ENCODE assay signal across 10 cellular contexts in the genomic region with DNA sequence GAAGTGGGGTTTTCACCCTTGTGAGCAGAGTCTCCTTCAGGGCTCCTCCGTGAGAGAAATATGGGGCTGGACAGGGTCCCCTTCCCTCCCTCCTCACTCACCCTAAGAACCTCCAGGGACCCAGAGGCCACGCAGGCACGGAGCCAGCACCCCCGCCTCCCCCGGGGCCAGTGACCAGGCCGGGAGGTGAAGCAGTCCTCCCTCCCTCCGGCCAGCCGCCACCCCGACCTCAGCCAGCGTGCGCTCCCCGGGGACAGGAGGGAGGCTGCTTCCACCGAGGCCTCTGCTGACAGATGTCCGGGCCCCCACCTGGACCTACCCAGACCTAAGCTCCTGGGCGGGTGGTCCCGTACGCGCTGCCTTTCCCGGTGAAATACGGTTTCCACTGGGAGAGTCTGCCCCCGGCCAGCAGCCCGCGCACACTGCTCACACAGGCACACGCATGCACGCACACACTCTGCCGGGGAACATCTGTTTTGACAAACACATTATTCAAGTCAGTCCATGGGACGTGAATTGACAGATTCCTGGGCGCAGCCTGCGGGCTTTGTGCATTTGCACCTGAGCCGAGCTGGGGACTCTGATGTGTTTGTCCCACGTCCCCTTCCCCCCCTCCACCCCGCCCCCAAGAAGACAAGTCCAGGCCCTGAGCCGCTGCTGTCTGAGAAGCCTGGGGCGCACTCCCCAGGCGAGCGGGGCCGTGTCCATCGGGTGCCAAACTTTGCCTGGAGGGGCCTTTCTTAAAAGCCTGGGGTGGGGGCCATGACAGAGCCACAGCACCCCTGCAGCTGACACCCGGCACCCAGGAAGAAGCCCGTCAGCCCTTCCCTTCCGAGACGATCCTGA. TPM values are rescaled to one million over a fixed set of nuclear protein-coding genes. Genes with fewer than 3 reads are reported as not detected.
DNase-seq lines count a peak whose midpoint lies in the region; ATAC-seq and TF ChIP-seq lines count a peak whose summit lies in the region.
"Had no signal": no experiment of that assay in that cellular context is flagged by ENCODE, and none has a peak within 500 bp of the region (broad histone marks: within the 10 kb centered on the region; RNA-seq: fewer than 3 reads in every experiment).

No MANE protein-coding gene starts in this region.

- H3K9me3 Mint-ChIP-seq in activated CD4-positive, alpha-beta T cell treated with anti-CD3 and anti-CD28 coated beads, Interleukin-2, amount 10 ng/mL, durations not matched to agents 7 days and 5 days = no peaks in the 10 kb centered on the region
- H3K9me3 Mint-ChIP-seq in Caco-2 (ENCODE audit: unreplicated experiment) = no peaks in the 10 kb centered on the region

- H3K4me3 ChIP-seq in GM06990 (replicated peaks; ENCODE audit: low read depth, low read length) (peak overlapping the region; percentile 61), heart right ventricle (peak overlapping the region; percentile 15 to 50 (median 30)), psoas muscle (peak overlapping the region; percentile 46), Caco-2 (ENCODE audit: low read depth, low read length) (no peak overlapping the region)

- no peak for TF ChIP-seq CTCF in GM06990 (IDR thresholded peaks at IDR 0.05; ENCODE audit: insufficient read depth, low read length, poor library complexity, severe bottlenecking)
- TF ChIP-seq CTCF in heart right ventricle (IDR thresholded peaks at IDR 0.05) = no peak
- TF ChIP-seq CTCF in psoas muscle (IDR thresholded peaks at IDR 0.05) = no peak
- no peak for TF ChIP-seq CTCF in Caco-2 (IDR thresholded peaks at IDR 0.05; ENCODE audit: insufficient read depth in 1 of 2, low read depth in 1 of 2, low read length in 1 of 2, severe bottlenecking in 1 of 2, unreplicated experiment in 1 of 2)

- POLR2A ChIA-PET in activated CD4-positive, alpha-beta T cell treated with anti-CD3 and anti-CD28 coated beads, Interleukin-2, amount 10 ng/mL, durations not matched to agents 7 days and 5 days (lab: Charles Lee) = no interaction called here
- POLR2A ChIA-PET in Caco-2 (lab: Charles Lee) = no interaction called here

- 0 to 1% methylated on average over 41 to 42 of the region's 42 CpGs for WGBS in heart right ventricle, 2 donors
- 1% methylated on average over 39 to 42 of the region's 42 CpGs for WGBS in psoas muscle, 3 donors

- no TSS peak for BruUV-seq in Caco-2 (replicated peaks; lab: Mats Ljungman, UMichigan)

- H3K27me3 ChIP-seq in GM06990 (replicated peaks; ENCODE audit: control insufficient read depth, insufficient read depth, low read length) (no peaks in the 10 kb centered on the region; the same call in 1 of the 2 replicates), heart right ventricle (peaks cover 8 to 78% (median 64%) of the 10 kb centered on the region in 7 donors), psoas muscle (ENCODE audit: insufficient read depth in 3 of 3, low read length in 2 of 3) (peaks cover 0 to 35% (median 7%) of the 10 kb centered on the region in 3 donors), Caco-2 (replicated peaks; ENCODE audit: control insufficient read depth, insufficient read depth, low read length) (no peaks in the 10 kb centered on the region)

- CTCF ChIA-PET in activated CD4-positive, alpha-beta T cell treated with anti-CD3 and anti-CD28 coated beads, Interleukin-2, amount 10 ng/mL, durations not matched to agents 7 days and 5 days (lab: Charles Lee) = no interaction called here
- CTCF ChIA-PET in Caco-2 (lab: Charles Lee) = no interaction called here

- intact Hi-C loops in heart right ventricle (cut with DNase I) (no loop called here), psoas muscle (cut with DNase I) (no loop called here), Caco-2 (cut with micrococcal nuclease; ENCODE audit: unreplicated experiment) (no loop called here)

- H3K27ac Mint-ChIP-seq in activated CD4-positive, alpha-beta T cell treated with anti-CD3 and anti-CD28 coated beads, Interleukin-2, amount 10 ng/mL, durations not matched to agents 7 days and 5 days = no peak overlapping the region
- no peak overlapping the region for H3K27ac Mint-ChIP-seq in Caco-2 (ENCODE audit: unreplicated experiment)

- ATAC-seq in heart right ventricle = peak in 4 of 8 donors; percentile 14 to 39 (median 22)
- ATAC-seq in psoas muscle = no peak
- ATAC-seq in HG03135 (IDR thresholded peaks at IDR 0.05; ENCODE audit: unreplicated experiment) = no peak

- peaks cover 0 to 7% (median 0%) of the 10 kb centered on the region in 11 donors for H3K9me3 ChIP-seq in heart right ventricle
- no peaks in the 10 kb centered on the region for H3K9me3 ChIP-seq in psoas muscle
- 0 out of 2 replicates have a peak, but pooled peaks cover 3% of the 10 kb centered on the region for H3K9me3 ChIP-seq in Caco-2

- peaks cover 46% of the 10 kb centered on the region for H3K27me3 Mint-ChIP-seq in activated CD4-positive, alpha-beta T cell treated with anti-CD3 and anti-CD28 coated beads, Interleukin-2, amount 10 ng/mL, durations not matched to agents 7 days and 5 days
- H3K27me3 Mint-ChIP-seq in Caco-2 (ENCODE audit: insufficient read depth, unreplicated experiment) = peaks cover 20% of the 10 kb centered on the region

- no peaks in the 10 kb centered on the region for H3K36me3 Mint-ChIP-seq in activated CD4-positive, alpha-beta T cell treated with anti-CD3 and anti-CD28 coated beads, Interleukin-2, amount 10 ng/mL, durations not matched to agents 7 days and 5 days (ENCODE audit: low read depth)
- no peaks in the 10 kb centered on the region for H3K36me3 Mint-ChIP-seq in Caco-2 (ENCODE audit: insufficient read depth, unreplicated experiment)

- DNase-seq in GM06990 (ENCODE audit: extremely low read depth, insufficient read length) (peak; percentile 25), NCI-H2227 treated with DMSO at 0.1 percent for 48 hours (lab: John Stamatoyannopoulos, UW) (peak; percentile 13), heart right ventricle (no peak), psoas muscle (no peak), Caco-2 (no peak)
- no peak for DNase-seq in stimulated activated CD4-positive, alpha-beta T cell treated with anti-CD3 and anti-CD28 coated beads, Interleukin-4, amount 100 ng/mL, for 4 hours
- DNase-seq in activated CD4-positive, alpha-beta T cell treated with anti-CD3 and anti-CD28 coated beads, Interleukin-2, amount 10 ng/mL, durations not matched to agents 7 days and 5 days = no peak
- DNase-seq: effector CD4-positive, alpha-beta T cell had no signal

- H3K36me3 ChIP-seq in GM06990 (ENCODE audit: control insufficient read depth, insufficient read depth, low read length) (no peaks in the 10 kb centered on the region), heart right ventricle (no peaks in the 10 kb centered on the region), psoas muscle (ENCODE audit: insufficient read depth in 1 of 2, low read depth in 1 of 2) (no peaks in the 10 kb centered on the region), Caco-2 (ENCODE audit: control insufficient read depth, insufficient read depth, low read length) (no peaks in the 10 kb centered on the region)

- H3K4me1 Mint-ChIP-seq in activated CD4-positive, alpha-beta T cell treated with anti-CD3 and anti-CD28 coated beads, Interleukin-2, amount 10 ng/mL, durations not matched to agents 7 days and 5 days = peaks cover 2% of the 10 kb centered on the region
- H3K4me1 Mint-ChIP-seq in Caco-2 (ENCODE audit: low read depth, unreplicated experiment) = no peaks in the 10 kb centered on the region

- H3K4me3 Mint-ChIP-seq in activated CD4-positive, alpha-beta T cell treated with anti-CD3 and anti-CD28 coated beads, Interleukin-2, amount 10 ng/mL, durations not matched to agents 7 days and 5 days = no peak overlapping the region
- no peak overlapping the region for H3K4me3 Mint-ChIP-seq in Caco-2 (ENCODE audit: unreplicated experiment)

- H3K27ac ChIP-seq in heart right ventricle (no peak overlapping the region), psoas muscle (no peak overlapping the region)

- peaks cover 0 to 31% (median 14%) of the 10 kb centered on the region in 9 donors for H3K4me1 ChIP-seq in heart right ventricle
- no peaks in the 10 kb centered on the region for H3K4me1 ChIP-seq in psoas muscle
- no peaks in the 10 kb centered on the region for H3K4me1 ChIP-seq in Caco-2

RNA-seq across cellular contexts. Expression of gene RIMBP2, which starts 0.7 kb away (rescaled TPM):
- total RNA-seq in heart right ventricle (under 1 TPM in 2 of 10 donors, not detected in 8; 0.05 to 0.17 TPM), psoas muscle (1 to 10 TPM in 1 of 4 donors, under 1 TPM in 3; 0.21 to 1.2 (median 0.34) TPM), Caco-2 (2022) (not detected in 2 replicates)
- polyA plus RNA-seq in heart right ventricle (under 1 TPM in 1 of 2 donors, not detected in 1; 0.01 TPM), psoas muscle (under 1 TPM; 0.05 to 0.09 (median 0.08) TPM)
- not detected for total RNA-seq in activated CD4-positive, alpha-beta T cell treated with anti-CD3 and anti-CD28 coated beads, Interleukin-2, amount 10 ng/mL, durations not matched to agents 7 days and 5 days
- total RNA-seq: RPMI7951 had no signal

Comparison
In these comparisons a context has a peak if more than half of its experiments do, and no peak if none do; other contexts are left out.
1. DNase-seq: peak in GM06990 (single experiment) and NCI-H2227 treated with DMSO at 0.1 percent for 48 hours (single experiment); none in heart right ventricle (0 of 2), psoas muscle (0 of 2), stimulated activated CD4-positive, alpha-beta T cell treated with anti-CD3 and anti-CD28 coated beads, Interleukin-4, amount 100 ng/mL, for 4 hours (0 of 2), activated CD4-positive, alpha-beta T cell treated with anti-CD3 and anti-CD28 coated beads, Interleukin-2, amount 10 ng/mL, durations not matched to agents 7 days and 5 days (single experiment) and Caco-2 (0 of 2).